Comparison of ENCODE assay signal across 21 cellular contexts in the genomic region with DNA sequence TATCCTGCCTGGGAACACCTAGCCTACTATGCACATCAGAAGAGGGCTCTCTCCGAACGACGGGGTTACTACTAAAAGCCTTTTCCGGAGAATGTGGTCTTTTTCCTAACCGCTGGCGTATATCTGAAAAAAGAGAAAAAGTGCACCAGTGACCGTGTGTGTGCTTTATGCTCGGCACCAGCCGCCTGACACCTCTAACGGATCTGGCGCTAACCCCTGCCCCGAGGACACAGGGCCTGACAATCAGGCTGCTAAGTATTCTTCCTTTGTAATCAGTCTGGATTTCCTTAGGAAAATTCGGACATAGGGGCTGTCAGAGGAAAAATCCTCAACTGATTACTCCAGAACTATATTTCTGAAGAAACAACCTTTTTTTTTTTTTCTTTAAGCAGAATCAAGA.
"Had no signal": no experiment of that assay in that cellular context is flagged by ENCODE, and none has a peak within 500 bp of the region (broad histone marks: within the 10 kb centered on the region; RNA-seq: fewer than 3 reads in every experiment).

No MANE protein-coding gene starts in this region.

- H3K27ac ChIP-seq: SJSA1, SK-N-MC had no signal

- H3K27me3 ChIP-seq: SJSA1 had no signal

- H3K9me3 ChIP-seq: SJSA1 had no signal

- H3K4me3 ChIP-seq: SJSA1, SK-N-MC had no signal

- DNase-seq: KBM-7, MV-4-11, NCI-H1048, NCI-H1105 treated with DMSO at 0.1 percent for 48 hours, NCI-H1417 treated with DMSO at 0.1 percent for 48 hours, NCI-H146, NCI-H1694 treated with DMSO at 0.1 percent for 48 hours, NCI-H2029, NCI-H2081 treated with DMSO at 0.1 percent for 48 hours, NCI-H2171, NCI-H226, NCI-H446, NCI-H510A, NCI-H524 treated with DMSO at 0.1 percent for 48 hours, NCI-H69, NCI-H774, Right ventricle myocardium superior, RPMI8226, SIG-M5 had no signal
